2 cellular contexts compared by ENCODE assay signal in the genomic region with DNA sequence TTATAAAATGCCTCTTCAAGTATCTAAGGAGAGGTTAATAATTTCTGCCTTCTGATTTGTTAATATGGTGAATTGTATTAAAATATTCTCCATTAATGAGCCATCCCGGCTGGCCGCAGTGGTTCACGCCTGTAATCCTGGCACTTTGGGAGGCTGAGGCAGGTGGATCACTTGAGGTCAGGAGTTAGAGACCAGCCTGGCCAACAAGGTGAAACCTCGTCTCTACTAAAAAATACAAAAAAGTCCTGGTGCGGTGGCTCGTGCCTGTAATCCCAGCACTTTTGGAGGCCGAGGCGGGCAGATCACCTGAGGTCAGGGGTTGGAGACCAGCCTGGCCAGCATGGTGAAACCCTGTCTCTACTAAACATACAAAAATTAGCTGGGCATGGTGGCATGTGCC. TPM values are rescaled to one million over a fixed set of nuclear protein-coding genes. Genes with fewer than 3 reads are reported as not detected.
"Had no signal": no experiment of that assay in that cellular context is flagged by ENCODE, and none has a peak within 500 bp of the region (broad histone marks: within the 10 kb centered on the region; RNA-seq: fewer than 3 reads in every experiment).

No MANE protein-coding gene starts in this region.

RNA-seq across cellular contexts. Expression of gene GPR132, which starts 44.0 kb away (rescaled TPM):
- total RNA-seq: ascending aorta, bronchial epithelial cell had no signal
